Comparison of ENCODE assay signal across 8 cellular contexts in the genomic region with DNA sequence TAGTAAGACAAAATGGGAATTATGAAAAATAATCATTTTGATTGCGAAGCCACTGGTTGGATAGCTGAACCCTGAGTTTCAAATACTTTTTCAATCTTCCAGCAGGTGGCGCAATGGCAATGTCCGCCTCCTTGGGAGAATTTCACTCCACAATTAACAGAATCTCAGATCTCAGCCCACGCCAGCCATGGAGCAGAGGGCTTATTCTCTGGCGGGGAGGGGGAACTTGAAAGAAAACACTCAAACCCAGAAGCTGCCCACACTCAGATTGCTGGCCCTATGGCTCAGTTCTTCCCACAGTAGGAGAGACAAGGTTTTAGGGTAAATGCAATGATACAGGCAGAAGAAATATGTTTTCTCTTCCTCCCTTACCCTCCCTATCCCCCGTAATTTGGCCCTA. TPM values are rescaled to one million over a fixed set of nuclear protein-coding genes. Genes with fewer than 3 reads are reported as not detected.
DNase-seq lines count a peak whose midpoint lies in the region; ATAC-seq, FAIRE-seq and TF ChIP-seq lines count a peak whose summit lies in the region.

No MANE protein-coding gene starts in this region.

- H3K9me3 ChIP-seq in gastroesophageal sphincter, result no peaks in the 10 kb centered on the region

- H3K27ac ChIP-seq in HL-60 (replicated peaks), result no peak overlapping the region
- no peak overlapping the region for H3K27ac ChIP-seq in gastroesophageal sphincter

- H3K4me1 ChIP-seq in gastroesophageal sphincter, result no peaks in the 10 kb centered on the region

- FAIRE-seq in RCC 7860 (lab: Jason Lieb, UNC), result peak; percentile 51
- FAIRE-seq in urothelium cell line (lab: Jason Lieb, UNC), result no peak

- no peak for TF ChIP-seq EP300 in gastroesophageal sphincter (IDR thresholded peaks at IDR 0.05)

- no peaks in the 10 kb centered on the region for H3K36me3 ChIP-seq in gastroesophageal sphincter

- H3K4me3 ChIP-seq in HL-60 (replicated peaks; ENCODE audit: insufficient read depth, low read length), result no peak overlapping the region
- no peak overlapping the region for H3K4me3 ChIP-seq in gastroesophageal sphincter

- peaks cover 6% of the 10 kb centered on the region for H3K27me3 ChIP-seq in HL-60 (ENCODE audit: insufficient read depth, poor library complexity, severe bottlenecking)
- H3K27me3 ChIP-seq in gastroesophageal sphincter, result peaks cover 22% of the 10 kb centered on the region

- TF ChIP-seq POLR2A in gastroesophageal sphincter (IDR thresholded peaks at IDR 0.05), result no peak

- ATAC-seq in gastroesophageal sphincter (no peak), HG03025 (IDR thresholded peaks at IDR 0.05; ENCODE audit: low FRiP score, unreplicated experiment) (no peak)

- TF ChIP-seq CTCF in GM10266 (IDR thresholded peaks at IDR 0.05; ENCODE audit: control insufficient read depth, insufficient read depth, low read depth, missing control alignments) (peak; percentile 76), HL-60 (IDR thresholded peaks at IDR 0.05; ENCODE audit: insufficient read depth, low read length) (peak; percentile 21), gastroesophageal sphincter (IDR thresholded peaks at IDR 0.05) (peak; percentile 59 to 82 (median 77))

- peak; percentile 42 for DNase-seq in GM10266 (ENCODE audit: extremely low spot score)
- DNase-seq in HL-60 (ENCODE audit: low read depth in 1 of 2, low spot score in 1 of 2), result peak; percentile 22 to 34
- DNase-seq in RCC 7860 (ENCODE audit: low spot score), result peak; percentile 18
- peak; percentile 29 for DNase-seq in activated gamma-delta T cell treated with anti-CD3 and anti-CD28 coated beads, Interleukin-2, amount 50 U/mL, for 16 hours (ENCODE audit: low read depth)
- peak; percentile 65 for DNase-seq in pons (ENCODE audit: low spot score)
- DNase-seq in urothelium cell line (ENCODE audit: low spot score), result peak; percentile 50

- WGBS in gastroesophageal sphincter (ENCODE audit: low coverage in 1 of 2), 2 donors, result 14 to 26% methylated on average over 5 of the region's 6 CpGs

RNA-seq across cellular contexts. Expression of gene RCN1, which starts 38.7 kb away (rescaled TPM):
- total RNA-seq in gastroesophageal sphincter, result 10 to 100 TPM; 28.6 to 65.0 (median 52.2) TPM

Comparison
In these comparisons a context has a peak if more than half of its experiments do, and no peak if none do; other contexts are left out.
1. CTCF ChIP-seq: peak in every context shown above with its lines; median percentile 77 in gastroesophageal sphincter; 76 in GM10266; 21 in HL-60.